Comparison of ENCODE assay signal across 15 cellular contexts in the genomic region with DNA sequence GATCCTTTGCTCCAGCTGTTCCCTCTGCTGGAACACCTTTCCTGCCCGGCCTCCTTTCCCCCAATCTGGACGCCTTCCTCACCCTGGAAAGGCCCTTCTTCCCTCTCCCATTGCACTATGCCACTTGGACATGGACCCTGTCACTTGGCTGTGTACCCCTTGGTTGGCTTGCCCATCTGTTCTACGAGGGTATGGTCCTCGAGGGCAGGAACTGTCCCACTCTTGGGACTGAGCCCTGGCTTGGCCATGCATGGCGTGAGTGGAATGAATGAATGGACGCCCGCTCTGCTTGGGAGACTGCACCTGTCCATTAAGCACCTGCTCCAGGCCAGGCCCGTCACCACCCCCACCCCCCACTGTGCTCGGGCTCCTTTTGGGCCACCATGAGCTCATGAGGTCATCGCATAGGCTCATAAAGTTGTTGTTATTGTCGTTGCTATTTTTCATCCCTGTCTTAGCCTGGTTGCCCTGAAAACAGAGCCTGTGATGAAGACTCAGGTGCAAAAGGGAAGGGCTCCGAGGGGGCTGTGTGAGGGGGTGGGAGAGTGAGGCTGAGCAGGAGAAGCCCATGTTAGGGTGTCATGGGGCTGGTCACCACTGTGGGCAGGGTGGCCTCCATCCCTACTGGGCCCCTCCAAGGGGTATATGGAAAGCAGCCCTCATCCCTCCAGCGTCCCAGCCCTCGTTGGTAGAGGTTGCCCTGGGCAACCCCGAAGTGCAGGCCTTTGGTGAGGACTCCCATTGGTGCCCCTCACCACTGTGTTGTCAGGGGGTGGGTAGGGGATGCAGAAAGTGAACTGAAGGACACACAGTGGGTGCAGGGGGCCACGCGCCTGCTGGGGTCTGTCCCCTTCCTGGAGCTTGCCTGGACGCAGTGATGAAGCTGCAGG. TPM values are rescaled to one million over a fixed set of nuclear protein-coding genes. Genes with fewer than 3 reads are reported as not detected.
DNase-seq lines count a peak whose midpoint lies in the region; ATAC-seq lines count a peak whose summit lies in the region.
"Had no signal": no experiment of that assay in that cellular context is flagged by ENCODE, and none has a peak within 500 bp of the region (broad histone marks: within the 10 kb centered on the region; RNA-seq: fewer than 3 reads in every experiment).

No MANE protein-coding gene starts in this region.

- no peaks in the 10 kb centered on the region for H3K27me3 Mint-ChIP-seq in activated CD4-positive, alpha-beta T cell treated with anti-CD3 and anti-CD28 coated beads, Interleukin-2, amount 10 ng/mL, durations not matched to agents 24 days and 14 days
- H3K27me3 Mint-ChIP-seq in CD8-positive, alpha-beta memory T cell = peaks cover 0 to 1% of the 10 kb centered on the region in 2 donors
- no peaks in the 10 kb centered on the region for H3K27me3 Mint-ChIP-seq in activated T-helper 17 cell treated with anti-CD3 and anti-CD28 coated beads, Interleukin-2, amount 50 U/mL, for 72 hours
- H3K27me3 Mint-ChIP-seq in naive thymus-derived CD8-positive, alpha-beta T cell = peaks cover 0 to 1% (median 0%) of the 10 kb centered on the region in 5 donors

- peaks cover 47% of the 10 kb centered on the region for H3K4me1 Mint-ChIP-seq in activated CD4-positive, alpha-beta T cell treated with anti-CD3 and anti-CD28 coated beads, Interleukin-2, amount 10 ng/mL, durations not matched to agents 24 days and 14 days
- peaks cover 50 to 65% (median 60%) of the 10 kb centered on the region in 3 donors for H3K4me1 Mint-ChIP-seq in CD8-positive, alpha-beta memory T cell
- H3K4me1 Mint-ChIP-seq in activated T-helper 17 cell treated with anti-CD3 and anti-CD28 coated beads, Interleukin-2, amount 50 U/mL, for 72 hours = peaks cover 25% of the 10 kb centered on the region
- peaks cover 35 to 68% (median 63%) of the 10 kb centered on the region in 4 donors for H3K4me1 Mint-ChIP-seq in naive thymus-derived CD8-positive, alpha-beta T cell

- DNase-seq in activated CD4-positive, alpha-beta T cell treated with anti-CD3 and anti-CD28 coated beads, Interleukin-2, amount 10 ng/mL, durations not matched to agents 24 days and 14 days = no peak
- DNase-seq in activated CD4-positive, alpha-beta T cell treated with anti-CD3 and anti-CD28 coated beads for 4 hours = no peak
- DNase-seq in CD8-positive, alpha-beta memory T cell = no peak
- DNase-seq in naive thymus-derived CD8-positive, alpha-beta T cell = no peak
- DNase-seq in NCI-H2196 (lab: John Stamatoyannopoulos, UW; ENCODE audit: unreplicated experiment) = no peak
- no peak for DNase-seq in activated CD4-positive, CD25-positive, alpha-beta regulatory T cell (lab: John Stamatoyannopoulos, UW)
- DNase-seq: amygdala, H7, NCI-H2029 treated with DMSO at 0.1 percent for 48 hours, NCI-H524 treated with DMSO at 0.1 percent for 48 hours had no signal

- CTCF ChIA-PET in CD8-positive, alpha-beta memory T cell (lab: Charles Lee) = interaction anchor here (0.6 to 4.8 kb wide), 5 partner anchors 14 to 103 kb away, joined by 3 to 33 read pairs (median 8); no protein-coding TSS in a partner anchor

- peak overlapping the region; percentile 43 for H3K4me3 ChIP-seq in CD8-positive, alpha-beta memory T cell (ENCODE audit: low read length)
- H3K4me3 ChIP-seq: A549, PC-9 had no signal

- peaks cover 11% of the 10 kb centered on the region for H3K9me3 Mint-ChIP-seq in activated CD4-positive, alpha-beta T cell treated with anti-CD3 and anti-CD28 coated beads, Interleukin-2, amount 10 ng/mL, durations not matched to agents 24 days and 14 days
- H3K9me3 Mint-ChIP-seq in CD8-positive, alpha-beta memory T cell = peaks cover 0 to 2% (median 0%) of the 10 kb centered on the region in 5 donors
- H3K9me3 Mint-ChIP-seq in activated T-helper 17 cell treated with anti-CD3 and anti-CD28 coated beads, Interleukin-2, amount 50 U/mL, for 72 hours = peaks cover 4% of the 10 kb centered on the region
- H3K9me3 Mint-ChIP-seq in naive thymus-derived CD8-positive, alpha-beta T cell = peaks cover 0 to 11% (median 3%) of the 10 kb centered on the region in 9 donors

- no peak overlapping the region for H3K27ac ChIP-seq in CD8-positive, alpha-beta memory T cell (ENCODE audit: low read depth, low read length)
- H3K27ac ChIP-seq: PC-9, tibial nerve had no signal

- no peaks in the 10 kb centered on the region for H3K9me3 ChIP-seq in CD8-positive, alpha-beta memory T cell (ENCODE audit: low read length)

- peaks cover 42% of the 10 kb centered on the region for H3K4me1 ChIP-seq in CD8-positive, alpha-beta memory T cell (ENCODE audit: insufficient read depth, low read length)

- intact Hi-C loops in activated CD4-positive, alpha-beta T cell treated with anti-CD3 and anti-CD28 coated beads, Interleukin-2, amount 10 ng/mL, durations not matched to agents 24 days and 14 days (cut with micrococcal nuclease) = loop anchor here (5.0 kb wide), 2 partner anchors 37 to 93 kb away; no protein-coding TSS in a partner anchor

- H3K36me3 ChIP-seq in CD8-positive, alpha-beta memory T cell (ENCODE audit: insufficient read depth, low read length) = no peaks in the 10 kb centered on the region
- H3K36me3 ChIP-seq: tibial nerve had no signal

- H3K27me3 ChIP-seq in CD8-positive, alpha-beta memory T cell (ENCODE audit: insufficient read depth, low read length, poor library complexity, severe bottlenecking) = no peaks in the 10 kb centered on the region
- H3K27me3 ChIP-seq: tibial nerve had no signal

- peak overlapping the region; percentile 66 for H3K27ac Mint-ChIP-seq in activated CD4-positive, alpha-beta T cell treated with anti-CD3 and anti-CD28 coated beads, Interleukin-2, amount 10 ng/mL, durations not matched to agents 24 days and 14 days
- H3K27ac Mint-ChIP-seq in CD8-positive, alpha-beta memory T cell = peak overlapping the region; percentile 77 to 95 (median 93)
- no peak overlapping the region for H3K27ac Mint-ChIP-seq in activated T-helper 17 cell treated with anti-CD3 and anti-CD28 coated beads, Interleukin-2, amount 50 U/mL, for 72 hours
- peak overlapping the region; percentile 92 to 98 (median 96) for H3K27ac Mint-ChIP-seq in naive thymus-derived CD8-positive, alpha-beta T cell

- ATAC-seq in activated T-helper 17 cell treated with anti-CD3 and anti-CD28 coated beads, Interleukin-2, amount 50 U/mL, for 72 hours (replicated peaks) = no peak
- ATAC-seq in naive thymus-derived CD8-positive, alpha-beta T cell = no peak
- no peak for ATAC-seq in activated CD4-positive, CD25-positive, alpha-beta regulatory T cell treated with anti-CD3 and anti-CD28 coated beads, Interleukin-2, amount 50 U/mL, for 24 hours
- ATAC-seq: A549 had no signal

- H3K36me3 Mint-ChIP-seq in activated CD4-positive, alpha-beta T cell treated with anti-CD3 and anti-CD28 coated beads, Interleukin-2, amount 10 ng/mL, durations not matched to agents 24 days and 14 days (ENCODE audit: low read depth) = no peaks in the 10 kb centered on the region
- H3K36me3 Mint-ChIP-seq in CD8-positive, alpha-beta memory T cell = peaks cover 2 to 5% (median 2%) of the 10 kb centered on the region in 3 donors
- no peaks in the 10 kb centered on the region for H3K36me3 Mint-ChIP-seq in activated T-helper 17 cell treated with anti-CD3 and anti-CD28 coated beads, Interleukin-2, amount 50 U/mL, for 72 hours (ENCODE audit: low read depth)
- H3K36me3 Mint-ChIP-seq in naive thymus-derived CD8-positive, alpha-beta T cell = peaks cover 0 to 1% (median 0%) of the 10 kb centered on the region in 3 donors

- H3K4me3 Mint-ChIP-seq in activated CD4-positive, alpha-beta T cell treated with anti-CD3 and anti-CD28 coated beads, Interleukin-2, amount 10 ng/mL, durations not matched to agents 24 days and 14 days = peak overlapping the region; percentile 76
- peak overlapping the region; percentile 87 to 94 (median 90) for H3K4me3 Mint-ChIP-seq in CD8-positive, alpha-beta memory T cell
- peak overlapping the region; percentile 77 for H3K4me3 Mint-ChIP-seq in activated T-helper 17 cell treated with anti-CD3 and anti-CD28 coated beads, Interleukin-2, amount 50 U/mL, for 72 hours
- H3K4me3 Mint-ChIP-seq in naive thymus-derived CD8-positive, alpha-beta T cell = peak overlapping the region; percentile 87 to 97 (median 92)

- POLR2A ChIA-PET in CD8-positive, alpha-beta memory T cell (lab: Charles Lee) = interaction anchor here (0.6 to 3.3 kb wide), 10 partner anchors 12 to 402 kb away, joined by 3 to 36 read pairs (median 4); partner anchors contain the start of gene IER5L
- POLR2A ChIA-PET in naive thymus-derived CD8-positive, alpha-beta T cell (lab: Charles Lee) = interaction anchor here (0.5 to 5.1 kb wide), 26 partner anchors 9 to 390 kb away, joined by 3 to 92 read pairs (median 5); partner anchors contain the start of genes IER5L and NTMT1

RNA-seq across cellular contexts. Expression of gene IER5L, which starts 57.2 kb away (rescaled TPM):
- 11.7 and 12.2 TPM in 2 replicates for total RNA-seq in activated CD4-positive, alpha-beta T cell treated with anti-CD3 and anti-CD28 coated beads, Interleukin-2, amount 10 ng/mL, durations not matched to agents 24 days and 14 days
- 1 to 10 TPM; 2.8 to 3.0 TPM for total RNA-seq in CD8-positive, alpha-beta memory T cell
- polyA plus RNA-seq in CD8-positive, alpha-beta memory T cell = 0.16 TPM
- total RNA-seq in activated T-helper 17 cell treated with anti-CD3 and anti-CD28 coated beads, Interleukin-2, amount 50 U/mL, for 72 hours = 1 to 10 TPM in 1 of 2 donors, under 1 TPM in 1; 0.67 to 2.2 TPM
- total RNA-seq in naive thymus-derived CD8-positive, alpha-beta T cell = 1 to 10 TPM; 7.5 to 8.8 TPM
- under 1 TPM in 2 of 3 donors, not detected in 1; 0.05 to 0.49 TPM for polyA plus RNA-seq in naive thymus-derived CD8-positive, alpha-beta T cell
